Comparison of ENCODE assay signal across 12 cellular contexts in genomic region chr7:142771353-142771723, GRCh38. TPM values are rescaled to one million over a fixed set of nuclear protein-coding genes. Genes with fewer than 3 reads are reported as not detected.
DNase-seq lines count a peak whose midpoint lies in the region; ATAC-seq, FAIRE-seq and TF ChIP-seq lines count a peak whose summit lies in the region.
"Had no signal": no experiment of that assay in that cellular context is flagged by ENCODE, and none has a peak within 500 bp of the region (broad histone marks: within the 10 kb centered on the region; RNA-seq: fewer than 3 reads in every experiment).

No MANE protein-coding gene starts in this region.

- no peaks in the 10 kb centered on the region for H3K79me2 ChIP-seq in GM23248 (ENCODE audit: insufficient read depth)

- H3K9me2 ChIP-seq in GM23248 (ENCODE audit: insufficient read depth), result no peaks in the 10 kb centered on the region

- H3K4me3 ChIP-seq in BLaER1 (no peak overlapping the region), gastrocnemius medialis (no peak overlapping the region), GM23248 (no peak overlapping the region)

- ATAC-seq in GM19043 (IDR thresholded peaks at IDR 0.05; ENCODE audit: low read depth, unreplicated experiment) (peak; percentile 90), HG02884 (IDR thresholded peaks at IDR 0.05; ENCODE audit: unreplicated experiment) (peak; percentile 92), gastrocnemius medialis (no peak)
- ATAC-seq: SK-N-SH treated with all-trans-retinoic acid at 6 μM for 48 hours had no signal

- H3K27me3 ChIP-seq in BLaER1 (no peaks in the 10 kb centered on the region), gastrocnemius medialis (no peaks in the 10 kb centered on the region), GM23248 (replicated peaks; ENCODE audit: insufficient read depth) (peaks cover 21% of the 10 kb centered on the region)

- H3F3A ChIP-seq in GM23248 (ENCODE audit: insufficient read depth), result no peaks in the 10 kb centered on the region

- peak overlapping the region; percentile 21; the same call in 1 of the 2 replicates for H3K4me2 ChIP-seq in BLaER1
- no peak overlapping the region for H3K4me2 ChIP-seq in GM23248 (ENCODE audit: unreplicated experiment)

- no peak overlapping the region for H2AFZ ChIP-seq in GM23248

- H3K36me3 ChIP-seq in BLaER1 (no peaks in the 10 kb centered on the region), gastrocnemius medialis (no peaks in the 10 kb centered on the region), GM23248 (ENCODE audit: low read depth) (no peaks in the 10 kb centered on the region)

- H3K9me3 ChIP-seq in BLaER1 (no peaks in the 10 kb centered on the region), gastrocnemius medialis (no peaks in the 10 kb centered on the region), GM23248 (ENCODE audit: low read depth) (no peaks in the 10 kb centered on the region)

- DNase-seq in NCI-H2029 (lab: John Stamatoyannopoulos, UW) (peak; percentile 1), HuH-7.5 (ENCODE audit: low spot score) (no peak), GM12892 (ENCODE audit: insufficient read length) (no peak), gastrocnemius medialis (no peak), GM23248 (no peak)
- DNase-seq: activated T-cell treated with anti-CD3 and anti-CD28 coated beads, Interleukin-2, amount 50 U/mL, for 1 hour had no signal

- no peak for TF ChIP-seq CTCF in gastrocnemius medialis (IDR thresholded peaks at IDR 0.05 in 4 of 5, conservative IDR thresholded peaks at IDR 0.05 in 1 of 5)

- H3K27ac ChIP-seq in BLaER1, result no peak overlapping the region
- no peak overlapping the region for H3K27ac ChIP-seq in gastrocnemius medialis
- H3K27ac ChIP-seq in GM23248, result no peak overlapping the region

- peaks cover 17% of the 10 kb centered on the region for H3K4me1 ChIP-seq in BLaER1
- H3K4me1 ChIP-seq in gastrocnemius medialis, result no peaks in the 10 kb centered on the region
- peaks cover 12% of the 10 kb centered on the region; the same call in 1 of the 2 replicates for H3K4me1 ChIP-seq in GM23248 (ENCODE audit: insufficient read depth)

- in situ Hi-C loops in gastrocnemius medialis (cut with MboI; ENCODE audit: low sequenced_read_pairs in 4 of 4) (no loop called here), GM23248 (cut with MboI) (no loop called here)

- no peak overlapping the region for H3K9ac ChIP-seq in BLaER1
- no peak overlapping the region for H3K9ac ChIP-seq in GM23248

- no peak for FAIRE-seq in GM12892 (lab: Jason Lieb, UNC)

- WGBS in GM23248 (ENCODE audit: low coverage in 1 of 2, low lambda C conversion rate in 2 of 2, missing lambda C conversion rate in 2 of 2), 2 experiments, result 47 to 54% methylated on average over 5 of the region's 5 CpGs

- TF ChIP-seq POLR2A in GM12892 (IDR thresholded peaks at IDR 0.05; ENCODE audit: low read depth, low read length) (no peak), gastrocnemius medialis (IDR thresholded peaks at IDR 0.05) (no peak)

- H4K20me1 ChIP-seq in BLaER1 (no peaks in the 10 kb centered on the region), GM23248 (ENCODE audit: insufficient read depth) (no peaks in the 10 kb centered on the region)

- intact Hi-C loops in gastrocnemius medialis (cut with DNase I; ENCODE audit: low total_unique reads), result no loop called here

RNA-seq across cellular contexts. Expression of gene PRSS2, which starts 0.6 kb away (rescaled TPM):
- polyA plus RNA-seq in GM12892 (2012; ENCODE audit: missing spikeins), result 0.91 TPM
- total RNA-seq in gastrocnemius medialis, result not detected
- not detected in 2 replicates for total RNA-seq in GM23248 (2014; rRNA removed; shearing (Covaris generic))
- polyA plus RNA-seq in GM23248 (2016; fragmentation: Nextera tagmentation; extraction: Ambion mirVana), result not detected in 2 replicates
- total RNA-seq: dermis microvascular lymphatic vessel endothelial cell, LHCN-M2 had no signal

RNA-seq across cellular contexts. Expression of gene PRSS1, which starts 22.1 kb away (rescaled TPM):
- not detected for polyA plus RNA-seq in GM12892 (2012; ENCODE audit: missing spikeins)
- total RNA-seq in gastrocnemius medialis, result not detected
- total RNA-seq in GM23248 (2014; rRNA removed; shearing (Covaris generic)), result not detected in 2 replicates
- polyA plus RNA-seq in GM23248 (2016; fragmentation: Nextera tagmentation; extraction: Ambion mirVana), result not detected in 2 replicates
- total RNA-seq: dermis microvascular lymphatic vessel endothelial cell, LHCN-M2 had no signal

Comparison
In these comparisons a context has a peak if more than half of its experiments do, and no peak if none do; other contexts are left out.
1. ATAC-seq: peak in GM19043 (single experiment) and HG02884 (single experiment); none in gastrocnemius medialis (0 of 2).